17 cellular contexts compared by ENCODE assay signal in the genomic region with DNA sequence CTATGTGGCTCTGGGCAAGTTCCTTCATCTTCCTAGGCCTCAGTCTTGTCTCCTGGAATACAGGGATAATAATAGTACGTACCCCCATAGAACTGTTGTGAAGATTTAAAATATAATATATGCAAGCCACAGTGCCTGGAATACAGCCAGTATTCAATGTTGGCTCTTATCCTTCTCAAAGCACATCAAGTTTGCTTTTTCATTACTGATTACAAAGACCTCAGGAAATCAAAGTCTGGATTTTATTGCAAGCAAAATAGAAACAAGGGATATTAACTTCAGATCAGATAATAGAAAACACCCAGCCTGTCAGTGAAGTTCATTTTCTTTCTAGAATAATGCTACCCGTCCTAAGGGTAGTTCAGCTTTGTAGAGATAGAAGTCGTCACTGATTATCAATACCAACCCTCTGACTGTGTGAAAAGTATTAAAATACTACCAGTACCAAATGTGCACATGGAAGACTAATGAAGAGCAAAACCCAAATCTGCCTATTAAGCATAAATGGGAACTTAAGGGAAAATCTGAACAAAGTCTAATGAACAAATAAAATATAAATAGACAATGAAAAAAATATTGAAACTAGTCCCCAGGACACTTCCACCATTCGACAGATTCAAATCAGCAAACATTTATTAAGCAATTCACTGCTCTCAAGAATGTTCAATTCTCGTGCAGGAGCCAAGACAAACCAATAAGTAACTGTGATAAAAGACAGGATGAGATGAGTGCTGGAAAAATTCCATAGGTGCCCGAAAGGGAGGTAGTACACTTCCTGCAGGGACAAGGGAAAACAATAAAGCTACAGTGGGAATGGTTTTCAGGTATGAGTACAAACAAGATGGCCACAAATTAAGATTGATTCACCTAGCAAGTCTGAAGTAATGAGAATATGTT.
DNase-seq lines count a peak whose midpoint lies in the region; ATAC-seq and TF ChIP-seq lines count a peak whose summit lies in the region.
"Had no signal": no experiment of that assay in that cellular context is flagged by ENCODE, and none has a peak within 500 bp of the region (broad histone marks: within the 10 kb centered on the region; RNA-seq: fewer than 3 reads in every experiment).

No MANE protein-coding gene starts in this region.

- no peak overlapping the region for H3K4me3 Mint-ChIP-seq in brain
- H3K4me3 Mint-ChIP-seq in activated CD8-positive, alpha-beta T cell treated with anti-CD3 and anti-CD28 coated beads, Interleukin-2, amount 10 ng/mL, durations not matched to agents 7 days and 5 days: no peak overlapping the region
- H3K4me3 Mint-ChIP-seq: H9, IgD-negative memory B cell had no signal

- CTCF ChIA-PET in SK-N-SH (lab: Yijun Ruan, JAX): interaction anchor here (2.0 to 2.1 kb wide), 2 partner anchors 20 to 150 kb away, joined by 4 to 8 read pairs; no protein-coding TSS in a partner anchor
- CTCF ChIA-PET in activated CD8-positive, alpha-beta T cell treated with anti-CD3 and anti-CD28 coated beads, Interleukin-2, amount 10 ng/mL, durations not matched to agents 7 days and 5 days (lab: Charles Lee): no interaction called here

- TF ChIP-seq RAD21 in SK-N-SH (IDR thresholded peaks at IDR 0.05; ENCODE audit: low read length) (no peak), liver (IDR thresholded peaks at IDR 0.05) (no peak)

- POLR2A ChIA-PET in SK-N-SH (lab: Yijun Ruan, JAX): no interaction called here
- POLR2A ChIA-PET in activated CD8-positive, alpha-beta T cell treated with anti-CD3 and anti-CD28 coated beads, Interleukin-2, amount 10 ng/mL, durations not matched to agents 7 days and 5 days (lab: Charles Lee): no interaction called here

- H3K36me3 ChIP-seq in SK-N-SH (replicated peaks in 1 of 2; ENCODE audit: control insufficient read depth in 1 of 2, insufficient read depth in 2 of 2, low read length in 1 of 2) (no peaks in the 10 kb centered on the region), liver (ENCODE audit: control insufficient read depth in 4 of 4, insufficient read depth in 3 of 4, low read depth in 1 of 4, low read length in 3 of 4) (no peaks in the 10 kb centered on the region), adrenal gland (replicated peaks in 1 of 2) (no peaks in the 10 kb centered on the region)
- H3K36me3 ChIP-seq: Peyer's patch had no signal

- no peaks in the 10 kb centered on the region for H3K36me3 Mint-ChIP-seq in brain
- H3K36me3 Mint-ChIP-seq in activated CD8-positive, alpha-beta T cell treated with anti-CD3 and anti-CD28 coated beads, Interleukin-2, amount 10 ng/mL, durations not matched to agents 7 days and 5 days (ENCODE audit: low read depth): peaks cover 4% of the 10 kb centered on the region
- H3K36me3 Mint-ChIP-seq: IgD-negative memory B cell had no signal

- no peak for TF ChIP-seq EP300 in SK-N-SH (IDR thresholded peaks at IDR 0.05; ENCODE audit: borderline replicate concordance in 1 of 2, low read depth in 1 of 2, low read length in 1 of 2)

- intact Hi-C loops in adrenal gland (cut with DNase I): no loop called here

- H3K9me3 ChIP-seq in SK-N-SH: no peaks in the 10 kb centered on the region
- H3K9me3 ChIP-seq in liver (ENCODE audit: control insufficient read depth in 4 of 4, low read length in 3 of 4): no peaks in the 10 kb centered on the region
- no peaks in the 10 kb centered on the region for H3K9me3 ChIP-seq in adrenal gland (replicated peaks in 1 of 3)
- H3K9me3 ChIP-seq: Peyer's patch had no signal

- H3K4me1 Mint-ChIP-seq in brain: peaks cover 39% of the 10 kb centered on the region
- H3K4me1 Mint-ChIP-seq in activated CD8-positive, alpha-beta T cell treated with anti-CD3 and anti-CD28 coated beads, Interleukin-2, amount 10 ng/mL, durations not matched to agents 7 days and 5 days (ENCODE audit: low read depth): peaks cover 3% of the 10 kb centered on the region
- H3K4me1 Mint-ChIP-seq: IgD-negative memory B cell had no signal

- H3K4me1 ChIP-seq in SK-N-SH (ENCODE audit: control insufficient read depth in 1 of 2, insufficient read depth in 2 of 2, low read depth in 1 of 2, low read length in 1 of 2) (peaks cover 14 to 38% of the 10 kb centered on the region in 2 experiments; a peak in 3 of 4 replicates), liver (ENCODE audit: control insufficient read depth in 4 of 4, insufficient read depth in 4 of 4, low read length in 3 of 4) (peaks cover 5 to 20% (median 11%) of the 10 kb centered on the region in 4 donors), adrenal gland (replicated peaks in 1 of 2) (peaks cover 0 to 12% of the 10 kb centered on the region in 2 donors)
- H3K4me1 ChIP-seq: Peyer's patch had no signal

- peak overlapping the region in 3 of 5 experiments; percentile 13 to 49 (median 15) for H3K27ac Mint-ChIP-seq in brain
- no peak overlapping the region for H3K27ac Mint-ChIP-seq in activated CD8-positive, alpha-beta T cell treated with anti-CD3 and anti-CD28 coated beads, Interleukin-2, amount 10 ng/mL, durations not matched to agents 7 days and 5 days

- no peak overlapping the region for H3K4me3 ChIP-seq in SK-N-SH (ENCODE audit: low read depth in 2 of 2, low read length in 1 of 2)
- H3K4me3 ChIP-seq in liver (ENCODE audit: low read depth in 1 of 3, low read length in 3 of 3): no peak overlapping the region
- no peak overlapping the region for H3K4me3 ChIP-seq in adrenal gland
- H3K4me3 ChIP-seq: Peyer's patch had no signal

- ATAC-seq in SK-N-SH treated with all-trans-retinoic acid at 6 μM for 48 hours (no peak), HG03432 (IDR thresholded peaks at IDR 0.05; ENCODE audit: unreplicated experiment) (no peak)
- no peak for ATAC-seq in activated CD8-positive, alpha-beta T cell treated with anti-CD3 and anti-CD28 coated beads, Interleukin-2, amount 10 ng/mL, durations not matched to agents 7 days and 5 days

- H3K27me3 ChIP-seq in SK-N-SH (ENCODE audit: insufficient read depth) (no peaks in the 10 kb centered on the region), liver (ENCODE audit: control insufficient read depth in 4 of 4, insufficient read depth in 4 of 4, low read length in 3 of 4) (no peaks in the 10 kb centered on the region), adrenal gland (no peaks in the 10 kb centered on the region)
- H3K27me3 ChIP-seq: Peyer's patch had no signal

- H3K9ac ChIP-seq in SK-N-SH (no peak overlapping the region), liver (ENCODE audit: low read depth in 1 of 2, low read length in 2 of 2) (no peak overlapping the region)

- no peaks in the 10 kb centered on the region for H3K27me3 Mint-ChIP-seq in brain
- H3K27me3 Mint-ChIP-seq in activated CD8-positive, alpha-beta T cell treated with anti-CD3 and anti-CD28 coated beads, Interleukin-2, amount 10 ng/mL, durations not matched to agents 7 days and 5 days (ENCODE audit: low read depth): no peaks in the 10 kb centered on the region
- H3K27me3 Mint-ChIP-seq: IgD-negative memory B cell had no signal

- no peak overlapping the region for H3K4me2 ChIP-seq in SK-N-SH

- H2AFZ ChIP-seq in SK-N-SH (ENCODE audit: low read depth): no peak overlapping the region

- H3K9me2 ChIP-seq in SK-N-SH: no peaks in the 10 kb centered on the region

- H3K27ac ChIP-seq in SK-N-SH (ENCODE audit: low read depth in 2 of 2, low read length in 1 of 2) (no peak overlapping the region), liver (ENCODE audit: low read depth in 1 of 2, low read length in 2 of 2) (no peak overlapping the region), adrenal gland (no peak overlapping the region)
- H3K27ac ChIP-seq: C4-2B, Peyer's patch had no signal

- no peak for TF ChIP-seq CTCF in SK-N-SH (IDR thresholded peaks at IDR 0.05)
- TF ChIP-seq CTCF in brain (conservative IDR thresholded peaks at IDR 0.05): no peak
- TF ChIP-seq CTCF in liver (IDR thresholded peaks at IDR 0.05; ENCODE audit: low read depth, low read length, missing input control): no peak
- TF ChIP-seq CTCF in adrenal gland (IDR thresholded peaks at IDR 0.05): no peak

- H4K20me1 ChIP-seq in SK-N-SH (ENCODE audit: insufficient read depth): no peaks in the 10 kb centered on the region

- TF ChIP-seq POLR2A in adrenal gland (IDR thresholded peaks at IDR 0.05): no peak

- DNase-seq in SK-N-SH: no peak
- DNase-seq in adrenal gland: no peak
- DNase-seq in activated CD8-positive, alpha-beta T cell treated with anti-CD3 and anti-CD28 coated beads, Interleukin-2, amount 10 ng/mL, durations not matched to agents 7 days and 5 days: no peak
- no peak for DNase-seq in dedifferentiated amniotic fluid mesenchymal stem cell (ENCODE audit: extremely low spot score)
- DNase-seq: DMS53, H9, MV-4-11, NCI-H146, NCI-H2107, Peyer's patch, Right ventricle myocardium superior had no signal

- peaks cover 0 to 3% (median 0%) of the 10 kb centered on the region in 5 experiments for H3K9me3 Mint-ChIP-seq in brain
- no peaks in the 10 kb centered on the region for H3K9me3 Mint-ChIP-seq in activated CD8-positive, alpha-beta T cell treated with anti-CD3 and anti-CD28 coated beads, Interleukin-2, amount 10 ng/mL, durations not matched to agents 7 days and 5 days (ENCODE audit: insufficient read depth)
- H3K9me3 Mint-ChIP-seq: H9 had no signal

- H3K79me2 ChIP-seq in SK-N-SH (ENCODE audit: insufficient read depth): no peaks in the 10 kb centered on the region

- peaks cover 9% of the 10 kb centered on the region for H3F3A ChIP-seq in SK-N-SH (replicated peaks; ENCODE audit: insufficient read depth)

- 58% methylated on average over 6 of the region's 6 CpGs for WGBS in SK-N-SH (ENCODE audit: low lambda C conversion rate)
- 30% methylated on average over 6 of the region's 6 CpGs for WGBS in liver
- WGBS in adrenal gland, 4 donors: 49 to 71% (median 62%) methylated on average over 6 of the region's 6 CpGs

TF ChIP-seq in SK-N-SH treated with all-trans-retinoic acid at 6 μM for 48 hours, 23 proteins besides CTCF, POLR2A, EP300 and RAD21:
- peak; percentile 55; the same call in 1 of the 2 replicates for TF ChIP-seq ISL1 (CRISPR knock-in tag; IDR thresholded peaks at IDR 0.05)
- TF ChIP-seq RARB (CRISPR knock-in tag; IDR thresholded peaks at IDR 0.05): no peak

TF ChIP-seq in SK-N-SH, 30 proteins besides CTCF, POLR2A, EP300 and RAD21 (continues in another document):
- no peak for TF ChIP-seq NFIC (IDR thresholded peaks at IDR 0.05; ENCODE audit: borderline replicate concordance)
- no peak for TF ChIP-seq FOXJ3 (CRISPR knock-in tag; IDR thresholded peaks at IDR 0.05)
- no peak for TF ChIP-seq ELF1 (IDR thresholded peaks at IDR 0.05)
- TF ChIP-seq TEAD4 (IDR thresholded peaks at IDR 0.05; ENCODE audit: borderline replicate concordance, insufficient read depth): no peak

TF ChIP-seq in liver, 16 proteins besides CTCF, POLR2A, EP300 and RAD21:
- TF ChIP-seq HNF4A (conservative IDR thresholded peaks at IDR 0.05) (peak; percentile 32 to 38), HNF4G (IDR thresholded peaks at IDR 0.05) (no peak), SP1 (IDR thresholded peaks at IDR 0.05) (peak; percentile 2), MAX (IDR thresholded peaks at IDR 0.05) (no peak)
